ENCODE assay signal across 24 cellular contexts in the genomic region with DNA sequence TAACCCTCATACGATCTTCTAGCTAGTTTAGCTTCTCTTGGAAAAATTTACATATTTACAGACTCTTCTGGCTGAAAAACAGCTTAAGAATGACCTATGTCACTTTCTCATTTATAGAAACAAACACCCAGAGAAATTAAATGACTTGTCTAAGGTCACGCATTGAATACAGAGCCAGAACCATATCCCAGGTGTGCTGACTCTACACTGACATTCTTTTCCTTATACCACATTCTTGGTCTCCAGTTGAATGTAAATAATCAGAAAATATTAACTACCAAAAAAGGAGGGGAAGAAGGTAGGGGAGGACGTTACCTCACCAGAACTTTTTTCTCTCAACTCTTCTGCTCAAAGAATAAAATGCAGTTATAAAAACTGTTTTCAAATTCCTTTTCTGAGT.
DNase-seq lines count a peak whose midpoint lies in the region; ATAC-seq, FAIRE-seq and TF ChIP-seq lines count a peak whose summit lies in the region.
"Had no signal": no experiment of that assay in that cellular context is flagged by ENCODE, and none has a peak within 500 bp of the region (broad histone marks: within the 10 kb centered on the region; RNA-seq: fewer than 3 reads in every experiment).

No MANE protein-coding gene starts in this region.

- WGBS in gastroesophageal sphincter (ENCODE audit: low coverage in 1 of 2), 2 donors: 42 to 88% methylated on average over 3 of the region's 3 CpGs
- 55 to 83% methylated on average over 3 of the region's 3 CpGs for WGBS in sigmoid colon, 2 donors

- no peaks in the 10 kb centered on the region for H3K27me3 ChIP-seq in gastroesophageal sphincter
- H3K27me3 ChIP-seq in sigmoid colon: no peaks in the 10 kb centered on the region
- no peaks in the 10 kb centered on the region for H3K27me3 ChIP-seq in uterus
- H3K27me3 ChIP-seq: BLaER1, MG63 had no signal

- peak overlapping the region; percentile 76 for H3K27ac ChIP-seq in VCaP
- peak overlapping the region in 3 of 4 donors; percentile 16 to 53 (median 29) for H3K27ac ChIP-seq in gastroesophageal sphincter
- H3K27ac ChIP-seq in sigmoid colon: peak overlapping the region in 3 of 4 donors; percentile 12 to 48 (median 27)
- peak overlapping the region; percentile 48 to 67 for H3K27ac ChIP-seq in uterus
- no peak overlapping the region for H3K27ac ChIP-seq in substantia nigra (ENCODE audit: low read depth, low read length, poor library complexity, severe bottlenecking)
- H3K27ac ChIP-seq: BLaER1, RWPE1 had no signal

- no peaks in the 10 kb centered on the region for H3K9me3 ChIP-seq in gastroesophageal sphincter
- no peaks in the 10 kb centered on the region for H3K9me3 ChIP-seq in sigmoid colon
- H3K9me3 ChIP-seq in uterus: no peaks in the 10 kb centered on the region
- H3K9me3 ChIP-seq: BLaER1, MG63 had no signal

- no peak for TF ChIP-seq POLR2A in gastroesophageal sphincter (IDR thresholded peaks at IDR 0.05)
- TF ChIP-seq POLR2A in sigmoid colon (IDR thresholded peaks at IDR 0.05): no peak
- no peak for TF ChIP-seq POLR2A in uterus (IDR thresholded peaks at IDR 0.05)
- TF ChIP-seq POLR2A in GM12891 (IDR thresholded peaks at IDR 0.05; ENCODE audit: low read depth, low read length): no peak

- no peak overlapping the region for H3K4me3 ChIP-seq in gastroesophageal sphincter
- H3K4me3 ChIP-seq in sigmoid colon: no peak overlapping the region
- no peak overlapping the region for H3K4me3 ChIP-seq in uterus
- H3K4me3 ChIP-seq: BLaER1, MG63 had no signal

- DNase-seq in sigmoid colon (no peak), uterus (no peak), substantia nigra (lab: John Stamatoyannopoulos, UW) (no peak), GM12891 (ENCODE audit: insufficient read length, low spot score) (no peak)
- DNase-seq: CD4-positive, CD25-positive, alpha-beta regulatory T cell; DMS53; GOT3; HCEC 1CT; KG1; MG63; NCI-H1694; NCI-H2029 treated with DMSO at 0.1 percent for 48 hours; NCI-H2171; NCI-H226; NCI-H510A treated with DMSO at 0.1 percent for 48 hours; SHP77 had no signal

- TF ChIP-seq CTCF in VCaP (conservative IDR thresholded peaks at IDR 0.05) (no peak), gastroesophageal sphincter (IDR thresholded peaks at IDR 0.05) (no peak), sigmoid colon (IDR thresholded peaks at IDR 0.05) (no peak), uterus (IDR thresholded peaks at IDR 0.05) (no peak)

- TF ChIP-seq EP300 in gastroesophageal sphincter (IDR thresholded peaks at IDR 0.05): no peak
- TF ChIP-seq EP300 in sigmoid colon (IDR thresholded peaks at IDR 0.05): no peak

- intact Hi-C loops in sigmoid colon (cut with DNase I): no loop called here
- intact Hi-C loops in uterus (cut with DNase I; ENCODE audit: low total_unique reads): no loop called here

- H3K36me3 ChIP-seq in gastroesophageal sphincter: no peaks in the 10 kb centered on the region
- no peaks in the 10 kb centered on the region for H3K36me3 ChIP-seq in sigmoid colon
- H3K36me3 ChIP-seq in uterus: no peaks in the 10 kb centered on the region
- H3K36me3 ChIP-seq: BLaER1, MG63 had no signal

- H3K4me1 ChIP-seq in gastroesophageal sphincter: peaks cover 0 to 37% (median 7%) of the 10 kb centered on the region in 3 donors
- peaks cover 0 to 31% (median 27%) of the 10 kb centered on the region in 4 donors for H3K4me1 ChIP-seq in sigmoid colon
- peaks cover 0 to 10% of the 10 kb centered on the region in 2 donors for H3K4me1 ChIP-seq in uterus
- H3K4me1 ChIP-seq: BLaER1 had no signal

- no peak for ATAC-seq in gastroesophageal sphincter
- no peak for ATAC-seq in GM18519 (IDR thresholded peaks at IDR 0.05; ENCODE audit: low FRiP score, unreplicated experiment)
- ATAC-seq: Panc1 had no signal

- FAIRE-seq in GM12891 (lab: Jason Lieb, UNC): no peak
- FAIRE-seq: A204.1, G401.6 had no signal

TF ChIP-seq in GM12891, 5 proteins besides CTCF, POLR2A, EP300 and RAD21:
- no peak for TF ChIP-seq POU2F2 (IDR thresholded peaks at IDR 0.05; ENCODE audit: low read depth, low read length)
- TF ChIP-seq PAX5 (IDR thresholded peaks at IDR 0.05; ENCODE audit: insufficient read depth, low read length, severe bottlenecking): no peak
- no peak for TF ChIP-seq POLR2AphosphoS5 (IDR thresholded peaks at IDR 0.05; ENCODE audit: low read depth, low read length)
- no peak for TF ChIP-seq SPI1 (IDR thresholded peaks at IDR 0.05; ENCODE audit: low read depth, low read length)
- TF ChIP-seq TAF1 (IDR thresholded peaks at IDR 0.05; ENCODE audit: low read depth, low read length): no peak
